In genomic region chr11:36631704-36632287, GRCh38 we compare ENCODE assay signal across 16 cellular contexts. TPM values are rescaled to one million over a fixed set of nuclear protein-coding genes. Genes with fewer than 3 reads are reported as not detected.
DNase-seq lines count a peak whose midpoint lies in the region; ATAC-seq and TF ChIP-seq lines count a peak whose summit lies in the region.
"Had no signal": no experiment of that assay in that cellular context is flagged by ENCODE, and none has a peak within 500 bp of the region (broad histone marks: within the 10 kb centered on the region; RNA-seq: fewer than 3 reads in every experiment).

No MANE protein-coding gene starts in this region.

- no peaks in the 10 kb centered on the region for H3K9me3 Mint-ChIP-seq in activated CD8-positive, alpha-beta memory T cell treated with anti-CD3 and anti-CD28 coated beads, Interleukin-2, amount 10 ng/mL, durations not matched to agents 7 days and 5 days (ENCODE audit: low read depth)
- no peaks in the 10 kb centered on the region for H3K9me3 Mint-ChIP-seq in type B pancreatic cell
- H3K9me3 Mint-ChIP-seq: nephron had no signal

- H3K27ac Mint-ChIP-seq in activated CD8-positive, alpha-beta memory T cell treated with anti-CD3 and anti-CD28 coated beads, Interleukin-2, amount 10 ng/mL, durations not matched to agents 7 days and 5 days, result no peak overlapping the region
- H3K27ac Mint-ChIP-seq in type B pancreatic cell, result no peak overlapping the region
- H3K27ac Mint-ChIP-seq: nephron had no signal

- no peak overlapping the region for H3K4me3 Mint-ChIP-seq in activated CD8-positive, alpha-beta memory T cell treated with anti-CD3 and anti-CD28 coated beads, Interleukin-2, amount 10 ng/mL, durations not matched to agents 7 days and 5 days
- no peak overlapping the region for H3K4me3 Mint-ChIP-seq in type B pancreatic cell
- H3K4me3 Mint-ChIP-seq: nephron had no signal

- no peaks in the 10 kb centered on the region for H3K36me3 Mint-ChIP-seq in activated CD8-positive, alpha-beta memory T cell treated with anti-CD3 and anti-CD28 coated beads, Interleukin-2, amount 10 ng/mL, durations not matched to agents 7 days and 5 days
- peaks cover 20% of the 10 kb centered on the region for H3K36me3 Mint-ChIP-seq in type B pancreatic cell

- no peak overlapping the region for H3K4me3 ChIP-seq in testis
- H3K4me3 ChIP-seq: A549, body of pancreas had no signal

- no peaks in the 10 kb centered on the region for H3K27me3 ChIP-seq in testis
- H3K27me3 ChIP-seq: body of pancreas had no signal

- H3K4me1 ChIP-seq in testis, result no peaks in the 10 kb centered on the region
- H3K4me1 ChIP-seq: A549 had no signal

- intact Hi-C loops in testis (cut with DNase I; ENCODE audit: low total_unique reads), result no loop called here

- TF ChIP-seq POLR2A in testis (IDR thresholded peaks at IDR 0.05), result no peak

- peaks cover 7% of the 10 kb centered on the region for H3K4me1 Mint-ChIP-seq in activated CD8-positive, alpha-beta memory T cell treated with anti-CD3 and anti-CD28 coated beads, Interleukin-2, amount 10 ng/mL, durations not matched to agents 7 days and 5 days
- peaks cover 15% of the 10 kb centered on the region for H3K4me1 Mint-ChIP-seq in type B pancreatic cell (ENCODE audit: unreplicated experiment)

- no peak for DNase-seq in activated CD8-positive, alpha-beta memory T cell treated with anti-CD3 and anti-CD28 coated beads, Interleukin-2, amount 10 ng/mL, durations not matched to agents 7 days and 5 days
- no peak for DNase-seq in activated CD8-positive, alpha-beta memory T cell treated with anti-CD3 and anti-CD28 coated beads, Interleukin-2, amount 50 U/mL, for 48 hours
- DNase-seq in testis (peak; percentile 16), type B pancreatic cell (ENCODE audit: extremely low spot score, unreplicated experiment) (no peak)
- no peak for DNase-seq in stimulated activated CD4-positive, alpha-beta T cell treated with anti-CD3 and anti-CD28 coated beads, Interleukin-4, amount 100 ng/mL, for 4 hours
- DNase-seq: activated T-cell treated with anti-CD3 and anti-CD28 coated beads, Interleukin-2, amount 50 U/mL, for 1 hour; body of pancreas; NCI-H1417 treated with DMSO at 0.1 percent for 48 hours; NCI-H526 treated with DMSO at 0.1 percent for 48 hours; Right ventricle myocardium superior had no signal

- TF ChIP-seq CTCF in testis (IDR thresholded peaks at IDR 0.05) (no peak), type B pancreatic cell (conservative IDR thresholded peaks at IDR 0.05) (no peak)

- H3K27ac ChIP-seq in testis, result no peak overlapping the region
- H3K27ac ChIP-seq: A549, body of pancreas had no signal

- ATAC-seq in activated CD8-positive, alpha-beta memory T cell treated with anti-CD3 and anti-CD28 coated beads, Interleukin-2, amount 10 ng/mL, durations not matched to agents 7 days and 5 days, result peak; percentile 45
- peak; percentile 86 for ATAC-seq in GM21619 (IDR thresholded peaks at IDR 0.05; ENCODE audit: unreplicated experiment)
- peak; percentile 83 for ATAC-seq in HG03342 (IDR thresholded peaks at IDR 0.05; ENCODE audit: unreplicated experiment)
- ATAC-seq in HG03196 (IDR thresholded peaks at IDR 0.05; ENCODE audit: unreplicated experiment), result no peak
- ATAC-seq: A549, body of pancreas had no signal

- H3K27me3 Mint-ChIP-seq in activated CD8-positive, alpha-beta memory T cell treated with anti-CD3 and anti-CD28 coated beads, Interleukin-2, amount 10 ng/mL, durations not matched to agents 7 days and 5 days, result peaks cover 3% of the 10 kb centered on the region
- H3K27me3 Mint-ChIP-seq in type B pancreatic cell, result no peaks in the 10 kb centered on the region

- no peaks in the 10 kb centered on the region for H3K9me3 ChIP-seq in testis
- H3K9me3 ChIP-seq: A549, body of pancreas had no signal

- WGBS in testis, 2 donors, result 64 to 85% methylated on average over 2 of the region's 2 CpGs

- H3K36me3 ChIP-seq in testis (ENCODE audit: low read depth, missing control alignments), result no peaks in the 10 kb centered on the region

- CTCF ChIA-PET in activated CD8-positive, alpha-beta memory T cell treated with anti-CD3 and anti-CD28 coated beads, Interleukin-2, amount 10 ng/mL, durations not matched to agents 7 days and 5 days (lab: Charles Lee), result no interaction called here

RNA-seq across cellular contexts. Expression of gene RAG2, which starts 33.8 kb away (rescaled TPM):
- not detected for total RNA-seq in activated CD8-positive, alpha-beta memory T cell treated with anti-CD3 and anti-CD28 coated beads, Interleukin-2, amount 10 ng/mL, durations not matched to agents 7 days and 5 days
- total RNA-seq in testis, result under 1 TPM; 0.25 to 0.94 TPM
- polyA plus RNA-seq in testis (ENCODE audit: insufficient read depth, low read depth, low replicate concordance), result 2.9 TPM
- total RNA-seq in type B pancreatic cell (ENCODE audit: low replicate concordance), result 0.14 TPM in 1 of 2 replicates, not detected in the other
- total RNA-seq: body of pancreas, Right ventricle myocardium superior, skeletal muscle tissue had no signal
- polyA plus RNA-seq: A549 had no signal

RNA-seq across cellular contexts. Expression of gene IFTAP, which starts 37.5 kb away (rescaled TPM):
- 1 to 10 TPM; 1.1 to 2.0 TPM for total RNA-seq in activated CD8-positive, alpha-beta memory T cell treated with anti-CD3 and anti-CD28 coated beads, Interleukin-2, amount 10 ng/mL, durations not matched to agents 7 days and 5 days
- 10 to 100 TPM; 42.1 to 42.4 TPM for total RNA-seq in testis
- polyA plus RNA-seq in testis (ENCODE audit: insufficient read depth, low read depth, low replicate concordance), result 105 TPM
- total RNA-seq in type B pancreatic cell (ENCODE audit: low replicate concordance), result 12.2 and 33.1 TPM in 2 replicates
